8 cellular contexts compared by ENCODE assay signal in genomic region chr21:39387461-39388037, GRCh38. TPM values are rescaled to one million over a fixed set of nuclear protein-coding genes. Genes with fewer than 3 reads are reported as not detected.
DNase-seq lines count a peak whose midpoint lies in the region; ATAC-seq, FAIRE-seq and TF ChIP-seq lines count a peak whose summit lies in the region.

No MANE protein-coding gene starts in this region.

- peak overlapping the region; percentile 22 for H3K27ac ChIP-seq in foreskin keratinocyte

- FAIRE-seq in GM19239 (lab: Jason Lieb, UNC): peak; percentile 68

- TF ChIP-seq CTCF in foreskin keratinocyte (conservative IDR thresholded peaks at IDR 0.05): no peak
- no peak for TF ChIP-seq CTCF in neural crest cell (conservative IDR thresholded peaks at IDR 0.05)

- H3K27me3 Mint-ChIP-seq in neural crest cell (ENCODE audit: low read depth): no peaks in the 10 kb centered on the region
- no peaks in the 10 kb centered on the region for H3K27me3 Mint-ChIP-seq in stimulated activated naive CD8-positive, alpha-beta T cell treated with anti-CD3 and anti-CD28 coated beads, Interleukin-15, amount 100 ng/mL, for 72 hours

- H3K36me3 Mint-ChIP-seq in neural crest cell (ENCODE audit: low read depth): peaks cover 5% of the 10 kb centered on the region

- H3K4me1 Mint-ChIP-seq in neural crest cell: peaks cover 28% of the 10 kb centered on the region
- peaks cover 45% of the 10 kb centered on the region for H3K4me1 Mint-ChIP-seq in stimulated activated naive CD8-positive, alpha-beta T cell treated with anti-CD3 and anti-CD28 coated beads, Interleukin-15, amount 100 ng/mL, for 72 hours

- no peaks in the 10 kb centered on the region for H3K27me3 ChIP-seq in foreskin keratinocyte

- peak overlapping the region; percentile 95 for H3K27ac Mint-ChIP-seq in neural crest cell (ENCODE audit: unreplicated experiment)
- peak overlapping the region; percentile 64 to 95 for H3K27ac Mint-ChIP-seq in stimulated activated naive CD8-positive, alpha-beta T cell treated with anti-CD3 and anti-CD28 coated beads, Interleukin-15, amount 100 ng/mL, for 72 hours

- in situ Hi-C loops in ACHN (cut with HindIII; ENCODE audit: low pct_ligation_motif_present, low pct_unique_long_range_greater_than_20kb, low sequenced_read_pairs): no loop called here

- DNase-seq in ACHN: peak; percentile 85
- peak; percentile 82 for DNase-seq in GM19239 (ENCODE audit: insufficient read length, low spot score)
- DNase-seq in LoVo (ENCODE audit: low spot score): peak; percentile 92
- DNase-seq in SHP77 treated with DMSO at 0.1 percent for 48 hours (lab: John Stamatoyannopoulos, UW): peak; percentile 70
- DNase-seq in activated gamma-delta T cell treated with Interleukin-2 at 50 U/mL for 16 hours: peak; percentile 90
- DNase-seq in foreskin keratinocyte: peak in 1 of 2 donors; percentile 45
- DNase-seq in neural crest cell (ENCODE audit: low read depth, low spot score): peak; percentile 97
- DNase-seq in stimulated activated naive CD8-positive, alpha-beta T cell treated with anti-CD3 and anti-CD28 coated beads, Interleukin-15, amount 100 ng/mL, for 72 hours: peak; percentile 87 to 89

- peak; percentile 31 for ATAC-seq in foreskin keratinocyte
- peak; percentile 55 for ATAC-seq in stimulated activated naive CD8-positive, alpha-beta T cell treated with anti-CD3 and anti-CD28 coated beads, Interleukin-15, amount 100 ng/mL, for 72 hours

- H3K4me3 Mint-ChIP-seq in neural crest cell: peak overlapping the region; percentile 91
- H3K4me3 Mint-ChIP-seq in stimulated activated naive CD8-positive, alpha-beta T cell treated with anti-CD3 and anti-CD28 coated beads, Interleukin-15, amount 100 ng/mL, for 72 hours: peak overlapping the region; percentile 83 to 89

- peaks cover 3% of the 10 kb centered on the region for H3K4me1 ChIP-seq in foreskin keratinocyte

- H3K9me3 Mint-ChIP-seq in neural crest cell: no peaks in the 10 kb centered on the region
- H3K9me3 Mint-ChIP-seq in stimulated activated naive CD8-positive, alpha-beta T cell treated with anti-CD3 and anti-CD28 coated beads, Interleukin-15, amount 100 ng/mL, for 72 hours: no peaks in the 10 kb centered on the region

RNA-seq across cellular contexts. Expression of gene HMGN1, which starts 38.7 kb away (rescaled TPM):
- total RNA-seq in foreskin keratinocyte (358 and 397 TPM in 2 replicates), neural crest cell (581 and 589 TPM in 2 replicates)
- polyA plus RNA-seq in foreskin keratinocyte: 341 and 410 TPM in 2 replicates

RNA-seq across cellular contexts. Expression of gene LCA5L, which starts 58.0 kb away (rescaled TPM):
- total RNA-seq in foreskin keratinocyte (0.42 and 0.61 TPM in 2 replicates), neural crest cell (1.2 and 1.4 TPM in 2 replicates)
- 0.27 and 0.35 TPM in 2 replicates for polyA plus RNA-seq in foreskin keratinocyte
